In the genomic region with DNA sequence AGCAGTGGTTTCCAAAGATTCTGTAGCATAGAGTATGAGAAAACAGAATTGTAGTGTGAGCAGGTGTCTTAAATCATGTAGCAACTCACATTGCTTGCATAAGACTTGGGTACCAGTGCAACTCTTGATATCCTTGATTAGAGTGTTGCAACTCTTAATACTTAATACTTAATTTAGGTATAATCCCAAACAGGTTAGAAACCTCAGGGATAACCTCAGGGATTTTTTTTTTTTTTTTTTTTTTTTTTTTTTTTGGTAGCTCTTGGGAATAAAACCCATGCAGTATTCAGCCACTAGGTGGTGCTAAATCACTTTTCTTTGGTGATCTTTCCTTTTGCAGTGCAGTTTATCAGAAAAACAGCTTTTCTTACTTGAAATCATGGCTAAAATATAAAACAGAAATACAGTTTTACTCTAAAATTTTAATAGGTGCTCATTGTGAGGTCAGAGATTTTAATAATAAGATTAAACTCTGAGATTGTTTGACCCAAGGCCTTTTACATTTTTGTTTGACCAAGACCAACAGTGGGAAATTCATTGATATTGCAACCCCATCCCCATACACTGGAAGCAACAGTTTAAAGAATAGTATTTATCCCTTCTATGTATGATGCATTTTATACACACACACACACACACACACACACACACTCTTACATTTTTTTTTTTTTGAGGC, we compare ENCODE assay signal across 8 cellular contexts. TPM values are rescaled to one million over a fixed set of nuclear protein-coding genes. Genes with fewer than 3 reads are reported as not detected.
DNase-seq lines count a peak whose midpoint lies in the region; ATAC-seq and TF ChIP-seq lines count a peak whose summit lies in the region.

No MANE protein-coding gene starts in this region.

- H3K4me3 Mint-ChIP-seq in Caco-2 (ENCODE audit: unreplicated experiment) = no peak overlapping the region

- H3K27ac Mint-ChIP-seq in Caco-2 (ENCODE audit: unreplicated experiment) = no peak overlapping the region

- no peak overlapping the region for H3K4me3 ChIP-seq in Caco-2 (ENCODE audit: low read depth, low read length)
- H3K4me3 ChIP-seq in astrocyte of the spinal cord (ENCODE audit: low read depth, low read length) = no peak overlapping the region
- H3K4me3 ChIP-seq in subcutaneous abdominal adipose tissue (ENCODE audit: low read depth in 1 of 5, low read length in 5 of 5) = no peak overlapping the region
- no peak overlapping the region for H3K4me3 ChIP-seq in suprapubic skin

- H3K36me3 Mint-ChIP-seq in Caco-2 (ENCODE audit: insufficient read depth, unreplicated experiment) = peaks cover 79% of the 10 kb centered on the region

- no peaks in the 10 kb centered on the region for H3K9me3 Mint-ChIP-seq in Caco-2 (ENCODE audit: unreplicated experiment)

- TF ChIP-seq CTCF in Caco-2 (IDR thresholded peaks at IDR 0.05; ENCODE audit: insufficient read depth in 1 of 2, low read depth in 1 of 2, low read length in 1 of 2, severe bottlenecking in 1 of 2, unreplicated experiment in 1 of 2) (peak; percentile 61 to 70), astrocyte of the spinal cord (IDR thresholded peaks at IDR 0.05; ENCODE audit: low read depth, low read length) (peak; percentile 65), suprapubic skin (IDR thresholded peaks at IDR 0.05) (peak in 1 of 2 donors; percentile 52)

- H3K4me1 ChIP-seq in Caco-2 = no peaks in the 10 kb centered on the region
- H3K4me1 ChIP-seq in subcutaneous abdominal adipose tissue (ENCODE audit: control insufficient read depth in 5 of 5, insufficient read depth in 5 of 5, low read length in 5 of 5) = peaks cover 0 to 15% (median 13%) of the 10 kb centered on the region in 5 donors
- H3K4me1 ChIP-seq in suprapubic skin = no peaks in the 10 kb centered on the region

- in situ Hi-C loops in astrocyte of the spinal cord (cut with HindIII; ENCODE audit: low sequenced_read_pairs) = no loop called here

- no peaks in the 10 kb centered on the region for H3K9me3 ChIP-seq in Caco-2
- no peaks in the 10 kb centered on the region for H3K9me3 ChIP-seq in subcutaneous abdominal adipose tissue (ENCODE audit: control insufficient read depth in 5 of 5, low read length in 5 of 5)
- no peaks in the 10 kb centered on the region for H3K9me3 ChIP-seq in suprapubic skin

- TF ChIP-seq EP300 in suprapubic skin (IDR thresholded peaks at IDR 0.05) = no peak

- BruUV-seq in Caco-2 (replicated peaks; lab: Mats Ljungman, UMichigan) = no TSS peak

- intact Hi-C loops in Caco-2 (cut with micrococcal nuclease; ENCODE audit: unreplicated experiment) = loop anchor here (1.0 to 10.0 kb wide), 6 partner anchors 140 to 410 kb away; partner anchors contain the start of genes LIX1 and LNPEP

- POLR2A ChIA-PET in Caco-2 (lab: Charles Lee) = interaction anchor here (0.6 to 1.0 kb wide), 2 partner anchors 116 to 931 kb away, joined by 7 read pairs; no protein-coding TSS in a partner anchor

- H3K36me3 ChIP-seq in Caco-2 (ENCODE audit: control insufficient read depth, insufficient read depth, low read length) (peaks cover 5% of the 10 kb centered on the region; the same call in 1 of the 2 replicates), subcutaneous abdominal adipose tissue (ENCODE audit: control insufficient read depth in 5 of 5, insufficient read depth in 5 of 5, low read length in 5 of 5) (peaks cover 57 to 90% (median 88%) of the 10 kb centered on the region in 5 donors), suprapubic skin (peaks cover 90% of the 10 kb centered on the region)

- H3K27ac ChIP-seq in subcutaneous abdominal adipose tissue (ENCODE audit: low read depth, low read length) = peak overlapping the region; percentile 73
- H3K27ac ChIP-seq in suprapubic skin = no peak overlapping the region

- CTCF ChIA-PET in Caco-2 (lab: Charles Lee) = interaction anchor here (0.6 to 1.6 kb wide), 21 partner anchors 10 to 1216 kb away, joined by 3 to 23 read pairs (median 5); partner anchors contain the start of genes LIX1 and LNPEP

- H3K27me3 Mint-ChIP-seq in Caco-2 (ENCODE audit: insufficient read depth, unreplicated experiment) = no peaks in the 10 kb centered on the region

- no peak for TF ChIP-seq POLR2A in suprapubic skin (IDR thresholded peaks at IDR 0.05)

- DNase-seq in Caco-2 = peak in 1 of 2 experiments; percentile 71
- DNase-seq in H4 (ENCODE audit: low spot score) = peak; percentile 53
- peak; percentile 63 for DNase-seq in NCI-H748 (lab: John Stamatoyannopoulos, UW; ENCODE audit: unreplicated experiment)
- peak; percentile 74 for DNase-seq in astrocyte of the spinal cord (ENCODE audit: low read depth, low spot score)
- DNase-seq in inferior parietal cortex (ENCODE audit: extremely low spot score) = peak; percentile 92
- DNase-seq in suprapubic skin (ENCODE audit: low spot score in 2 of 2) = no peak

- H3K4me1 Mint-ChIP-seq in Caco-2 (ENCODE audit: low read depth, unreplicated experiment) = no peaks in the 10 kb centered on the region

- H3K27me3 ChIP-seq in Caco-2 (replicated peaks; ENCODE audit: control insufficient read depth, insufficient read depth, low read length) (no peaks in the 10 kb centered on the region), subcutaneous abdominal adipose tissue (ENCODE audit: control insufficient read depth in 5 of 5, insufficient read depth in 4 of 5, low read length in 5 of 5) (no peaks in the 10 kb centered on the region), suprapubic skin (no peaks in the 10 kb centered on the region)

- no peak for ATAC-seq in HG02852 (IDR thresholded peaks at IDR 0.05; ENCODE audit: unreplicated experiment)

- H3K9ac ChIP-seq in subcutaneous abdominal adipose tissue (ENCODE audit: low read length in 5 of 5) = no peak overlapping the region

RNA-seq across cellular contexts. Expression of gene ERAP1, which starts 55.3 kb away (rescaled TPM):
- total RNA-seq in Caco-2 (2022) (31.8 and 32.0 TPM in 2 replicates), suprapubic skin (10 to 100 TPM; 49.2 to 71.3 (median 66.4) TPM)
- total RNA-seq in H4 (2014; rRNA removed; shearing (Covaris generic)) = 33.2 and 53.4 TPM in 2 replicates

Comparison
In these comparisons a context has a peak if more than half of its experiments do, and no peak if none do; other contexts are left out.
1. DNase-seq: peak in H4 (single experiment), NCI-H748 (single experiment), astrocyte of the spinal cord (single experiment) and inferior parietal cortex (single experiment); none in suprapubic skin (0 of 2).